8 cellular contexts compared by ENCODE assay signal in genomic region chr2:137964066-137964858, GRCh38. TPM values are rescaled to one million over a fixed set of nuclear protein-coding genes. Genes with fewer than 3 reads are reported as not detected.
DNase-seq lines count a peak whose midpoint lies in the region; ATAC-seq, FAIRE-seq and TF ChIP-seq lines count a peak whose summit lies in the region.

HNMT (plus strand) TSS chr2:137964473; CDS start chr2:137964492, 19 bp downstream.

- no peak within 1 kb of the TSS for H3K4me3 Mint-ChIP-seq in activated CD8-positive, alpha-beta T cell treated with anti-CD3 and anti-CD28 coated beads, Interleukin-2, amount 10 ng/mL, durations not matched to agents 7 days and 5 days

- H3K9me3 ChIP-seq in H1 (ENCODE audit: insufficient read depth in 2 of 2, low read depth in 1 of 2, low read length in 1 of 2) = no peaks in the 10 kb centered on the region
- H3K9me3 ChIP-seq in lower lobe of right lung = no peaks in the 10 kb centered on the region
- no peaks in the 10 kb centered on the region for H3K9me3 ChIP-seq in tibial nerve

- peak within 1 kb of the TSS; percentile 17 for H3K18ac ChIP-seq in H1 (ENCODE audit: extremely low read depth, low read length)

- H3K4me1 ChIP-seq in H1 (replicated peaks in 1 of 4; ENCODE audit: control insufficient read depth in 3 of 4, insufficient read depth in 4 of 4, low read length in 3 of 4) (peaks cover 0 to 12% (median 5%) of the 10 kb centered on the region in 4 experiments; a peak in 5 of 7 replicates), lower lobe of right lung (peaks cover 37% of the 10 kb centered on the region), tibial nerve (peaks cover 0 to 32% (median 4%) of the 10 kb centered on the region in 4 donors)

- TF ChIP-seq POLR2A in H1 (IDR thresholded peaks at IDR 0.05; ENCODE audit: control extremely low read depth in 1 of 2, low read depth in 2 of 2, low read length in 2 of 2) (0 out of 3 replicates have a peak, but pooled peaks of 1 of the 2 experiments have one; percentile 33), tibial nerve (IDR thresholded peaks at IDR 0.05) (peak in 1 of 2 donors; percentile 6)

- H2AFZ ChIP-seq in H1 (ENCODE audit: low read length) = peak within 1 kb of the TSS; percentile 100

- intact Hi-C loops in lower lobe of right lung (cut with DNase I) = no loop called here

- peak within 1 kb of the TSS; percentile 39 for H4K91ac ChIP-seq in H1 (replicated peaks; ENCODE audit: insufficient read length, low read length)

- H3K79me2 ChIP-seq in H1 (ENCODE audit: control insufficient read depth in 1 of 2, insufficient read depth in 2 of 2, low read length in 2 of 2) = no peaks in the 10 kb centered on the region

- no peak within 1 kb of the TSS for H3K56ac ChIP-seq in H1 (replicated peaks; ENCODE audit: insufficient read length, low read depth, low read length)

- 0 out of 2 replicates have a peak within 1 kb of the TSS, but pooled peaks have one; percentile 11 for H2AK5ac ChIP-seq in H1 (ENCODE audit: low read depth, low read length)

- POLR2A ChIA-PET in H1 (lab: Charles Lee; ENCODE audit: partially characterized antibody) = interaction anchor here (0.5 to 1.4 kb wide), 2 partner anchors 11 to 236 kb away, joined by 3 to 5 read pairs; no protein-coding TSS in a partner anchor
- POLR2A ChIA-PET in activated CD8-positive, alpha-beta T cell treated with anti-CD3 and anti-CD28 coated beads, Interleukin-2, amount 10 ng/mL, durations not matched to agents 7 days and 5 days (lab: Charles Lee) = no interaction called here

- H3K14ac ChIP-seq in H1 (ENCODE audit: insufficient read length) = no peak within 1 kb of the TSS

- H3K4me1 Mint-ChIP-seq in activated CD8-positive, alpha-beta T cell treated with anti-CD3 and anti-CD28 coated beads, Interleukin-2, amount 10 ng/mL, durations not matched to agents 7 days and 5 days (ENCODE audit: low read depth) = no peaks in the 10 kb centered on the region

- peak within 1 kb of the TSS; percentile 78; the same call in 1 of the 2 replicates for H4K8ac ChIP-seq in H1 (ENCODE audit: extremely low read depth, insufficient read depth, low read length)

- 0 out of 2 replicates have a peak within 1 kb of the TSS, but pooled peaks have one; percentile 83 for H2BK15ac ChIP-seq in H1 (ENCODE audit: low read length)

- ATAC-seq in lower lobe of right lung = peak; percentile 75 to 81
- ATAC-seq in GM21529 (IDR thresholded peaks at IDR 0.05; ENCODE audit: unreplicated experiment) = no peak
- no peak for ATAC-seq in activated CD8-positive, alpha-beta T cell treated with anti-CD3 and anti-CD28 coated beads, Interleukin-2, amount 10 ng/mL, durations not matched to agents 7 days and 5 days

- H3K23me2 ChIP-seq in H1 (ENCODE audit: low read depth, low read length) = no peaks in the 10 kb centered on the region

- H2BK5ac ChIP-seq in H1 (ENCODE audit: low read depth, low read length) = peak within 1 kb of the TSS; percentile 80

- FAIRE-seq in H1 (lab: Jason Lieb, UNC) = peak; percentile 36

- H3K27me3 ChIP-seq in H1 (replicated peaks in 1 of 4; ENCODE audit: control insufficient read depth in 3 of 4, extremely low read depth in 1 of 4, insufficient read depth in 3 of 4, low read length in 3 of 4) (no peaks in the 10 kb centered on the region), lower lobe of right lung (ENCODE audit: low read depth) (no peaks in the 10 kb centered on the region), tibial nerve (no peaks in the 10 kb centered on the region)

- TF ChIP-seq RAD21 in H1 (IDR thresholded peaks at IDR 0.05 in 1 of 2, conservative IDR thresholded peaks at IDR 0.05 in 1 of 2; ENCODE audit: low read depth in 2 of 2, low read length in 2 of 2) = no peak

- TF ChIP-seq CTCF in H1 (IDR thresholded peaks at IDR 0.05; ENCODE audit: control extremely low read depth in 1 of 3, insufficient read depth in 1 of 3, low read depth in 1 of 3, low read length in 3 of 3) = no peak
- no peak for TF ChIP-seq CTCF in lower lobe of right lung (IDR thresholded peaks at IDR 0.05)
- no peak for TF ChIP-seq CTCF in tibial nerve (IDR thresholded peaks at IDR 0.05)

- peak within 1 kb of the TSS; percentile 36; the same call in 1 of the 2 replicates for H3K27ac ChIP-seq in H1 (ENCODE audit: low read depth, low read length)
- peak within 1 kb of the TSS; percentile 87 for H3K27ac ChIP-seq in lower lobe of right lung
- peak within 1 kb of the TSS; percentile 46 to 85 (median 66) for H3K27ac ChIP-seq in tibial nerve

- 46% methylated on average over 15 of the region's 15 CpGs; no CpG with 5 or more reads in 1 of the 2 experiments for WGBS in H1 (ENCODE audit: extremely low coverage in 1 of 2, insufficient coverage in 1 of 2, insufficient read length in 1 of 2, insufficient replicate concordance in 2 of 2, low coverage in 1 of 2, low lambda C conversion rate in 2 of 2, missing lambda C conversion rate in 1 of 2), 2 experiments
- 8 to 9% methylated on average over 15 of the region's 15 CpGs for WGBS in tibial nerve, 2 donors

- H3K9me3 Mint-ChIP-seq in activated CD8-positive, alpha-beta T cell treated with anti-CD3 and anti-CD28 coated beads, Interleukin-2, amount 10 ng/mL, durations not matched to agents 7 days and 5 days (ENCODE audit: insufficient read depth) = no peaks in the 10 kb centered on the region

- no peaks in the 10 kb centered on the region for H3K36me3 ChIP-seq in H1 (ENCODE audit: control insufficient read depth in 2 of 4, insufficient read depth in 4 of 4, low read length in 3 of 4)
- H3K36me3 ChIP-seq in lower lobe of right lung = no peaks in the 10 kb centered on the region
- no peaks in the 10 kb centered on the region for H3K36me3 ChIP-seq in tibial nerve

- H2BK120ac ChIP-seq in H1 (replicated peaks; ENCODE audit: low read depth, low read length) = peak within 1 kb of the TSS; percentile 60

- CTCF ChIA-PET in H1 (lab: Charles Lee; ENCODE audit: partially characterized antibody) = interaction anchor here (0.7 to 1.1 kb wide), 8 partner anchors 16 to 838 kb away, joined by 3 to 5 read pairs (median 3); no protein-coding TSS in a partner anchor
- CTCF ChIA-PET in activated CD8-positive, alpha-beta T cell treated with anti-CD3 and anti-CD28 coated beads, Interleukin-2, amount 10 ng/mL, durations not matched to agents 7 days and 5 days (lab: Charles Lee) = no interaction called here

- peak within 1 kb of the TSS; percentile 22 to 38 (median 34); a peak in 5 of 8 replicates for H3K4me3 ChIP-seq in H1 (ENCODE audit: extremely low read depth in 1 of 4, insufficient read depth in 2 of 4, low read depth in 3 of 4, low read length in 4 of 4)
- H3K4me3 ChIP-seq in lower lobe of right lung = peak within 1 kb of the TSS; percentile 58
- H3K4me3 ChIP-seq in tibial nerve = peak within 1 kb of the TSS; percentile 31 to 49 (median 38)

- H3K23ac ChIP-seq in H1 (ENCODE audit: insufficient read length) = no peak within 1 kb of the TSS

- no peaks in the 10 kb centered on the region for H3K36me3 Mint-ChIP-seq in activated CD8-positive, alpha-beta T cell treated with anti-CD3 and anti-CD28 coated beads, Interleukin-2, amount 10 ng/mL, durations not matched to agents 7 days and 5 days (ENCODE audit: low read depth)

- peak within 1 kb of the TSS in 3 of 4 experiments; percentile 6 to 48 (median 40); a peak in 3 of 7 replicates for H3K9ac ChIP-seq in H1 (replicated peaks in 1 of 4; ENCODE audit: extremely low read depth in 1 of 4, low read depth in 3 of 4, low read length in 3 of 4)

- TF ChIP-seq EP300 in H1 (IDR thresholded peaks at IDR 0.05; ENCODE audit: borderline replicate concordance in 1 of 2, low read depth in 2 of 2, low read length in 2 of 2) = no peak
- TF ChIP-seq EP300 in tibial nerve (IDR thresholded peaks at IDR 0.05) = peak in 1 of 2 donors; percentile 43

- no peaks in the 10 kb centered on the region for H3K27me3 Mint-ChIP-seq in activated CD8-positive, alpha-beta T cell treated with anti-CD3 and anti-CD28 coated beads, Interleukin-2, amount 10 ng/mL, durations not matched to agents 7 days and 5 days (ENCODE audit: low read depth)

- peak within 1 kb of the TSS; percentile 91 for H2BK12ac ChIP-seq in H1 (ENCODE audit: low read depth, low read length)

- H3K4me2 ChIP-seq in H1 (ENCODE audit: insufficient read depth in 1 of 2, low read depth in 2 of 2, low read length in 2 of 2) = peak within 1 kb of the TSS; percentile 54 to 67

- H4K20me1 ChIP-seq in H1 (replicated peaks in 1 of 2; ENCODE audit: control insufficient read depth in 1 of 2, insufficient read depth in 2 of 2, low read length in 2 of 2) = no peaks in the 10 kb centered on the region

- H4K5ac ChIP-seq in H1 (ENCODE audit: insufficient read length, low read depth, low read length) = no peak within 1 kb of the TSS

- H3K4ac ChIP-seq in H1 (replicated peaks; ENCODE audit: insufficient read length, low read depth, low read length) = no peak within 1 kb of the TSS

- no peaks in the 10 kb centered on the region for H3K79me1 ChIP-seq in H1 (ENCODE audit: low read depth, low read length)

- DNase-seq in Daoy (ENCODE audit: low read depth) = peak; percentile 41
- peak; percentile 65 for DNase-seq in NOMO-1 treated with dmso at 0.1 percent for 144 hours (lab: John Stamatoyannopoulos, UW; ENCODE audit: unreplicated experiment)
- peak in 1 of 2 experiments; percentile 53 for DNase-seq in H1 (ENCODE audit: low read depth in 1 of 2, low spot score in 2 of 2)
- DNase-seq in lower lobe of right lung = peak; percentile 53
- peak in 1 of 2 donors; percentile 34 for DNase-seq in tibial nerve (ENCODE audit: low spot score in 2 of 2)
- no peak for DNase-seq in NCI-H187 treated with DMSO at 0.1 percent for 48 hours (lab: John Stamatoyannopoulos, UW)
- no peak for DNase-seq in activated CD8-positive, alpha-beta T cell treated with anti-CD3 and anti-CD28 coated beads, Interleukin-2, amount 10 ng/mL, durations not matched to agents 7 days and 5 days

- H3K27ac Mint-ChIP-seq in activated CD8-positive, alpha-beta T cell treated with anti-CD3 and anti-CD28 coated beads, Interleukin-2, amount 10 ng/mL, durations not matched to agents 7 days and 5 days = no peak within 1 kb of the TSS

- H2BK20ac ChIP-seq in H1 (ENCODE audit: low read length) = peak within 1 kb of the TSS; percentile 75

TF ChIP-seq in H1, 55 proteins besides CTCF, POLR2A, EP300 and RAD21 (continues in another document):
- no peak for TF ChIP-seq TAF1 (IDR thresholded peaks at IDR 0.05; ENCODE audit: low read depth, low read length)

RNA-seq across cellular contexts. Expression of gene HNMT, which starts in this region (rescaled TPM):
- 1.6 and 7.1 TPM in 2 replicates for total RNA-seq in Daoy (2014; rRNA removed; shearing (Covaris generic))
- total RNA-seq in H1 (2021; fragmentation: NEBNext Ultra II Directional; extraction: Animal tissue kit (Norgen Biotek cat#: 25700)) = 3.2 and 3.6 TPM in 2 replicates
- polyA plus RNA-seq in H1 (2011; rRNA removed) = 0.77 and 1.6 TPM in 2 replicates
- 2.2 TPM for polyA plus RNA-seq in H1 (2011; cell fraction: cytosol; rRNA removed)
- 0.44 TPM for polyA plus RNA-seq in H1 (2011; cell fraction: nucleus; rRNA removed)
- polyA plus RNA-seq in H1 (2012, experiment 1 of 2) = 1.7 to 6.0 TPM (median 3.3 TPM) in 4 replicates
- 0.59 TPM for polyA plus RNA-seq in H1 (2012, experiment 2 of 2)
- 6.2 TPM for polyA plus RNA-seq in H1 (2013, experiment 1 of 2)
- polyA plus RNA-seq in H1 (2013, experiment 2 of 2) = 5.1 TPM
- 1.3 and 2.1 TPM in 2 replicates for polyA minus RNA-seq in H1 (2011; rRNA and poly(A)+ RNA removed)
- not detected for polyA minus RNA-seq in H1 (2011; cell fraction: cytosol; rRNA and poly(A)+ RNA removed)
- 4.2 TPM for polyA minus RNA-seq in H1 (2011; cell fraction: nucleus; rRNA and poly(A)+ RNA removed)
- total RNA-seq in lower lobe of right lung (99.3 TPM), tibial nerve (10 to 100 TPM; 18.1 to 63.9 (median 31.5) TPM)
- total RNA-seq in activated CD8-positive, alpha-beta T cell treated with anti-CD3 and anti-CD28 coated beads, Interleukin-2, amount 10 ng/mL, durations not matched to agents 7 days and 5 days = not detected

Comparison
In these comparisons a context has a peak if more than half of its experiments do, and no peak if none do; other contexts are left out.
1. DNase-seq: peak in Daoy (single experiment), NOMO-1 treated with dmso at 0.1 percent for 144 hours (single experiment) and lower lobe of right lung (single experiment); none in NCI-H187 treated with DMSO at 0.1 percent for 48 hours (single experiment) and activated CD8-positive, alpha-beta T cell treated with anti-CD3 and anti-CD28 coated beads, Interleukin-2, amount 10 ng/mL, durations not matched to agents 7 days and 5 days (single experiment).
2. H3K27ac ChIP-seq: peak in every context shown above with its lines; median percentile 87 in lower lobe of right lung; 66 in tibial nerve; 36 in H1.
3. ATAC-seq: peak in lower lobe of right lung (2 of 2); none in GM21529 (single experiment) and activated CD8-positive, alpha-beta T cell treated with anti-CD3 and anti-CD28 coated beads, Interleukin-2, amount 10 ng/mL, durations not matched to agents 7 days and 5 days (single experiment).
4. Peak in every context shown above with its lines, with median percentiles within 50 percentile points of each other: H3K4me3 ChIP-seq.